Comparison of ENCODE assay signal across 10 cellular contexts in genomic region chr14:92647499-92648279, GRCh38.
A peak's percentile ranks its signal among the peaks of the same experiment; 100 is the strongest.
DNase-seq lines count a peak whose midpoint lies in the region; ATAC-seq, FAIRE-seq and TF ChIP-seq lines count a peak whose summit lies in the region.
"Had no signal": no experiment of that assay in that cellular context is flagged by ENCODE, and none has a peak within 500 bp of the region (broad histone marks: within the 10 kb centered on the region; RNA-seq: fewer than 3 reads in every experiment).

No MANE protein-coding gene starts in this region.

- H3K27ac ChIP-seq in CD4-positive, CD25-positive, alpha-beta regulatory T cell (ENCODE audit: insufficient read depth, low read length, poor library complexity, severe bottlenecking), result no peak overlapping the region
- peak overlapping the region; percentile 84 to 95 for H3K27ac ChIP-seq in coronary artery
- peak overlapping the region; percentile 100 for H3K27ac ChIP-seq in neutrophil
- H3K27ac ChIP-seq in small intestine (ENCODE audit: low read depth in 1 of 2, low read length in 1 of 2), result peak overlapping the region in 1 of 2 donors; percentile 91

- no peak for TF ChIP-seq CTCF in NB4 (IDR thresholded peaks at IDR 0.05; ENCODE audit: low read depth, low read length)
- TF ChIP-seq CTCF in coronary artery (IDR thresholded peaks at IDR 0.05), result no peak
- TF ChIP-seq CTCF in neutrophil (IDR thresholded peaks at IDR 0.05), result no peak

- H3K4me3 Mint-ChIP-seq in CD4-positive, CD25-positive, alpha-beta regulatory T cell, result peak overlapping the region in 3 of 4 donors; percentile 32 to 100 (median 68)

- no peaks in the 10 kb centered on the region for H3K27me3 Mint-ChIP-seq in CD4-positive, CD25-positive, alpha-beta regulatory T cell

- no peak overlapping the region for H3K4me3 ChIP-seq in CD4-positive, CD25-positive, alpha-beta regulatory T cell (ENCODE audit: low read depth, low read length)
- H3K4me3 ChIP-seq in NB4 (ENCODE audit: low read depth, low read length) (no peak overlapping the region), coronary artery (no peak overlapping the region), neutrophil (ENCODE audit: low read depth in 1 of 2, low read length in 1 of 2) (peak overlapping the region; percentile 26 to 93), small intestine (ENCODE audit: low read depth in 1 of 2, low read length in 2 of 2) (no peak overlapping the region)

- H3K9me3 ChIP-seq in CD4-positive, CD25-positive, alpha-beta regulatory T cell (ENCODE audit: control insufficient read depth in 2 of 2, low read length in 2 of 2), result no peaks in the 10 kb centered on the region
- H3K9me3 ChIP-seq in neutrophil (no peaks in the 10 kb centered on the region), small intestine (ENCODE audit: control insufficient read depth, low read depth) (no peaks in the 10 kb centered on the region)

- no peaks in the 10 kb centered on the region for H3K36me3 ChIP-seq in CD4-positive, CD25-positive, alpha-beta regulatory T cell (ENCODE audit: control insufficient read depth, insufficient read depth, low read length)
- H3K36me3 ChIP-seq in neutrophil (peaks cover 24% of the 10 kb centered on the region), small intestine (ENCODE audit: control insufficient read depth in 2 of 2, insufficient read depth in 2 of 2, low read length in 2 of 2) (no peaks in the 10 kb centered on the region)

- no peaks in the 10 kb centered on the region for H3K27me3 ChIP-seq in CD4-positive, CD25-positive, alpha-beta regulatory T cell (ENCODE audit: control insufficient read depth, insufficient read depth, low read length)
- H3K27me3 ChIP-seq in neutrophil (no peaks in the 10 kb centered on the region), small intestine (ENCODE audit: control insufficient read depth in 2 of 2, insufficient read depth in 2 of 2, low read length in 2 of 2) (no peaks in the 10 kb centered on the region)

- no peak for FAIRE-seq in small intestine (lab: Jason Lieb, UNC)

- H3K4me1 Mint-ChIP-seq in CD4-positive, CD25-positive, alpha-beta regulatory T cell, result peaks cover 6 to 60% (median 34%) of the 10 kb centered on the region in 4 donors

- peaks cover 47% of the 10 kb centered on the region for H3K4me1 ChIP-seq in CD4-positive, CD25-positive, alpha-beta regulatory T cell (ENCODE audit: control insufficient read depth, insufficient read depth, low read length, poor library complexity, severe bottlenecking)
- H3K4me1 ChIP-seq in neutrophil (ENCODE audit: control insufficient read depth in 1 of 2, insufficient read depth in 1 of 2, low read depth in 1 of 2, low read length in 1 of 2) (peaks cover 74 to 80% of the 10 kb centered on the region in 2 experiments), small intestine (ENCODE audit: control insufficient read depth in 2 of 2, insufficient read depth in 1 of 2, low read depth in 1 of 2, low read length in 1 of 2) (peaks cover 0 to 3% of the 10 kb centered on the region in 2 donors)

- 74 to 97% (median 82%) methylated on average over 5 of the region's 5 CpGs for WGBS in small intestine, 3 donors

- TF ChIP-seq POLR2A in NB4 (IDR thresholded peaks at IDR 0.05; ENCODE audit: extremely low read depth, insufficient read length), result no peak

- ATAC-seq in CD4-positive, CD25-positive, alpha-beta regulatory T cell (ENCODE audit: low read depth in 2 of 2), result no peak
- ATAC-seq in GM21528 (IDR thresholded peaks at IDR 0.05; ENCODE audit: low FRiP score, unreplicated experiment), result no peak
- ATAC-seq in HG03196 (IDR thresholded peaks at IDR 0.05; ENCODE audit: unreplicated experiment), result no peak
- ATAC-seq: Right ventricle myocardium inferior, sciatic nerve had no signal

- DNase-seq in CD4-positive, CD25-positive, alpha-beta regulatory T cell, result no peak
- DNase-seq in NB4 (ENCODE audit: low read depth) (peak; percentile 78), coronary artery (ENCODE audit: low spot score) (no peak), HT-29 (ENCODE audit: low spot score) (no peak), small intestine (no peak)

- peak overlapping the region; percentile 83 to 100 (median 98) for H3K27ac Mint-ChIP-seq in CD4-positive, CD25-positive, alpha-beta regulatory T cell

- no peaks in the 10 kb centered on the region for H3K36me3 Mint-ChIP-seq in CD4-positive, CD25-positive, alpha-beta regulatory T cell

- peaks cover 0 to 2% (median 0%) of the 10 kb centered on the region in 7 donors for H3K9me3 Mint-ChIP-seq in CD4-positive, CD25-positive, alpha-beta regulatory T cell

Comparison
In these comparisons a context has a peak if more than half of its experiments do, and no peak if none do; other contexts are left out.
1. H3K4me3 ChIP-seq: peak in neutrophil (2 of 2); none in CD4-positive, CD25-positive, alpha-beta regulatory T cell (single experiment), NB4 (single experiment), coronary artery (single experiment) and small intestine (0 of 2).